Comparison of ENCODE assay signal across 8 cellular contexts in genomic region chr6:36444470-36444869, GRCh38. TPM values are rescaled to one million over a fixed set of nuclear protein-coding genes. Genes with fewer than 3 reads are reported as not detected.
DNase-seq lines count a peak whose midpoint lies in the region; ATAC-seq, FAIRE-seq and TF ChIP-seq lines count a peak whose summit lies in the region.

No MANE protein-coding gene starts in this region.

- H3K4me3 ChIP-seq in AG04450 (ENCODE audit: low read depth, low read length) (peak overlapping the region; percentile 95), IMR-90 (ENCODE audit: insufficient read depth, low read depth, low read length) (peak overlapping the region; percentile 89)

- ATAC-seq in IMR-90 (ENCODE audit: low read depth) (peak; percentile 4), naive B cell (ENCODE audit: low read depth in 2 of 2) (no peak), GM18873 (IDR thresholded peaks at IDR 0.05; ENCODE audit: low FRiP score, unreplicated experiment) (no peak), HG03469 (IDR thresholded peaks at IDR 0.05; ENCODE audit: unreplicated experiment) (no peak)

- H4K8ac ChIP-seq in IMR-90 (ENCODE audit: low read depth in 2 of 2, low read length in 2 of 2), result peak overlapping the region in 1 of 2 experiments; percentile 55; a peak in 1 of 4 replicates

- no peaks in the 10 kb centered on the region for H3K27me3 Mint-ChIP-seq in chondrocyte (ENCODE audit: low read depth)
- no peaks in the 10 kb centered on the region for H3K27me3 Mint-ChIP-seq in naive B cell

- dilution Hi-C loops in IMR-90 (cut with HindIII; ENCODE audit: low sequenced_read_pairs, unreplicated experiment), result no loop called here

- no peak overlapping the region; the same call in 1 of the 2 replicates for H2BK20ac ChIP-seq in IMR-90 (ENCODE audit: low read depth, low read length)

- no peak for TF ChIP-seq CTCF in AG04450 (IDR thresholded peaks at IDR 0.05; ENCODE audit: low read depth, low read length)
- no peak for TF ChIP-seq CTCF in IMR-90 (conservative IDR thresholded peaks at IDR 0.05; ENCODE audit: low read depth, low read length)
- no peak for TF ChIP-seq CTCF in chondrocyte (IDR thresholded peaks at IDR 0.05)

- peaks cover 42% of the 10 kb centered on the region for H3K4me1 Mint-ChIP-seq in chondrocyte (ENCODE audit: low read depth)
- H3K4me1 Mint-ChIP-seq in naive B cell, result peaks cover 22 to 56% (median 44%) of the 10 kb centered on the region in 3 donors

- H3K4me2 ChIP-seq in IMR-90 (ENCODE audit: low read depth, low read length), result peak overlapping the region; percentile 85

- TF ChIP-seq POLR2A in IMR-90 (IDR thresholded peaks at IDR 0.05; ENCODE audit: low read depth, low read length), result peak; percentile 65
- TF ChIP-seq POLR2A in GM12892 (IDR thresholded peaks at IDR 0.05; ENCODE audit: low read depth, low read length), result no peak

- H3K27me3 ChIP-seq in AG04450 (ENCODE audit: control insufficient read depth, insufficient read depth, low read length) (no peaks in the 10 kb centered on the region), IMR-90 (ENCODE audit: control insufficient read depth, insufficient read depth, low read length) (no peaks in the 10 kb centered on the region)

- FAIRE-seq in GM12892 (lab: Jason Lieb, UNC), result no peak

- H4K5ac ChIP-seq in IMR-90 (ENCODE audit: low read depth, low read length), result no peak overlapping the region

- H3K23ac ChIP-seq in IMR-90 (ENCODE audit: low read depth, low read length), result peak overlapping the region; percentile 73

- no peak for TF ChIP-seq RAD21 in IMR-90 (IDR thresholded peaks at IDR 0.05; ENCODE audit: low read length)

- H3K36me3 Mint-ChIP-seq in chondrocyte (ENCODE audit: low read depth) (peaks cover 3% of the 10 kb centered on the region), naive B cell (peaks cover 0 to 7% of the 10 kb centered on the region in 2 donors)

- peak overlapping the region; percentile 96 for H3K9ac ChIP-seq in IMR-90 (ENCODE audit: low read depth, low read length)

- H3K27ac ChIP-seq in AG04450 (ENCODE audit: low read depth, low read length), result peak overlapping the region; percentile 23
- H3K27ac ChIP-seq in IMR-90 (ENCODE audit: insufficient read depth, low read length), result peak overlapping the region; percentile 40; the same call in 1 of the 2 replicates

- POLR2A ChIA-PET in AG04450 (lab: Yijun Ruan, JAX), result interaction anchor here (1.1 kb wide), 1 partner anchor 234 kb away, joined by 4 read pairs; the partner anchor contains the start of gene CDKN1A
- POLR2A ChIA-PET in IMR-90 (lab: Charles Lee; ENCODE audit: unreplicated experiment), result no interaction called here

- DNase-seq in AG04450 (ENCODE audit: low read depth, low spot score) (no peak), IMR-90 (peak; percentile 86), chondrocyte (ENCODE audit: low spot score) (no peak), naive B cell (no peak), GF-D8 (lab: John Stamatoyannopoulos, UW) (no peak), GM12892 (ENCODE audit: insufficient read length) (no peak)

- 0 out of 3 replicates have a peak overlapping the region, but pooled peaks have one; percentile 1 for H2BK15ac ChIP-seq in IMR-90 (ENCODE audit: low read depth, low read length)

- H3K9me3 Mint-ChIP-seq in chondrocyte (ENCODE audit: low read depth) (no peaks in the 10 kb centered on the region), naive B cell (peaks cover 0 to 4% (median 0%) of the 10 kb centered on the region in 7 donors)

- H3K4me3 Mint-ChIP-seq in chondrocyte (ENCODE audit: unreplicated experiment), result peak overlapping the region; percentile 94
- H3K4me3 Mint-ChIP-seq in naive B cell, result peak overlapping the region; percentile 91 to 99 (median 98)

- in situ Hi-C loops in IMR-90 (cut with MboI; ENCODE audit: low sequenced_read_pairs), result no loop called here

- H3K56ac ChIP-seq in IMR-90 (ENCODE audit: extremely low read depth, insufficient read depth, low read length), result peak overlapping the region; percentile 79; the same call in 1 of the 2 replicates

- H3K27ac Mint-ChIP-seq in chondrocyte (ENCODE audit: unreplicated experiment) (peak overlapping the region; percentile 94), naive B cell (peak overlapping the region in 5 of 6 donors; percentile 19 to 95 (median 89))

- H2BK5ac ChIP-seq in IMR-90 (ENCODE audit: low read depth, low read length, poor library complexity, severe bottlenecking), result peak overlapping the region; percentile 95

- peak overlapping the region; percentile 31; the same call in 1 of the 2 replicates for H2AK5ac ChIP-seq in IMR-90 (ENCODE audit: low read depth, low read length)

- peaks cover 27% of the 10 kb centered on the region for H4K20me1 ChIP-seq in IMR-90 (ENCODE audit: insufficient read depth, low read length)

- intact Hi-C loops in IMR-90 (cut with micrococcal nuclease), result no loop called here

- H3K4me1 ChIP-seq in IMR-90 (ENCODE audit: control insufficient read depth, insufficient read depth, low read length), result peaks cover 6% of the 10 kb centered on the region

- H3K4ac ChIP-seq in IMR-90 (ENCODE audit: low read depth, low read length), result peak overlapping the region; percentile 89; the same call in 1 of the 2 replicates

- H3K14ac ChIP-seq in IMR-90 (replicated peaks; ENCODE audit: low read depth, low read length), result peak overlapping the region; percentile 62

- peaks cover 4% of the 10 kb centered on the region for H3K36me3 ChIP-seq in IMR-90 (ENCODE audit: control insufficient read depth, insufficient read depth, low read length)

- peaks cover 0 to 52% of the 10 kb centered on the region in 2 experiments; a peak in 3 of 4 replicates for H3K79me1 ChIP-seq in IMR-90 (ENCODE audit: low read depth in 1 of 2, low read length in 2 of 2)

- CTCF ChIA-PET in AG04450 (lab: Charles Lee) (no interaction called here), IMR-90 (lab: Yijun Ruan, JAX) (interaction anchor here (0.6 kb wide), 1 partner anchor 38 kb away, joined by 6 read pairs; no protein-coding TSS in a partner anchor)

- BruUV-seq in IMR-90 (replicated peaks; lab: Mats Ljungman, UMichigan), result no TSS peak

- H3K9me3 ChIP-seq in AG04450 (ENCODE audit: control insufficient read depth, insufficient read depth, low read length) (peaks cover 4% of the 10 kb centered on the region), IMR-90 (ENCODE audit: control insufficient read depth, insufficient read depth, low read length) (0 out of 2 replicates have a peak, but pooled peaks cover 2% of the 10 kb centered on the region)

- no peak overlapping the region for H2AFZ ChIP-seq in IMR-90 (replicated peaks; ENCODE audit: low read length, poor library complexity)

- WGBS in IMR-90 (ENCODE audit: extremely low coverage in 2 of 2, insufficient read length in 1 of 2), 2 experiments, result no CpG with 5 or more reads among the region's 3 CpGs

- H3K9me1 ChIP-seq in IMR-90 (ENCODE audit: insufficient read depth, low read length), result no peaks in the 10 kb centered on the region; the same call in 1 of the 2 replicates

- no peak overlapping the region; the same call in 1 of the 2 replicates for H3K18ac ChIP-seq in IMR-90 (ENCODE audit: low read depth, low read length)

- peak overlapping the region; percentile 6 for H2AK9ac ChIP-seq in IMR-90 (replicated peaks; ENCODE audit: low read depth, low read length, poor library complexity)

- peak overlapping the region; percentile 12; the same call in 1 of the 2 replicates for H2BK120ac ChIP-seq in IMR-90 (ENCODE audit: low read depth, low read length)

- H4K91ac ChIP-seq in IMR-90 (ENCODE audit: insufficient read depth, low read depth, low read length), result 0 out of 2 replicates have a peak overlapping the region, but pooled peaks have one; percentile 54

TF ChIP-seq in IMR-90, 13 proteins besides CTCF, POLR2A, EP300 and RAD21:
- peak; percentile 73 for TF ChIP-seq MAFK (IDR thresholded peaks at IDR 0.05; ENCODE audit: low read depth, low read length)
- no peak for TF ChIP-seq BHLHE40 (IDR thresholded peaks at IDR 0.05; ENCODE audit: low read depth, low read length)
- TF ChIP-seq USF2 (IDR thresholded peaks at IDR 0.05; ENCODE audit: low read depth, low read length), result no peak
- TF ChIP-seq CEBPB (IDR thresholded peaks at IDR 0.05; ENCODE audit: low read depth, low read length), result peak; percentile 69

RNA-seq across cellular contexts. Expression of gene KCTD20, which starts 1.7 kb away (rescaled TPM):
- polyA plus RNA-seq in AG04450 (2011; rRNA removed), result 77.1 and 93.3 TPM in 2 replicates
- polyA minus RNA-seq in AG04450 (2011; rRNA and poly(A)+ RNA removed), result 68.0 and 87.3 TPM in 2 replicates
- total RNA-seq in IMR-90 (2012; rRNA removed), result 150 TPM in 2 replicates
- 48.5 and 55.4 TPM in 2 replicates for polyA plus RNA-seq in IMR-90 (2012; rRNA removed)
- polyA plus RNA-seq in IMR-90 (2012; cell fraction: cytosol; rRNA removed), result 19.9 and 24.2 TPM in 2 replicates
- 7.4 and 32.8 TPM in 2 replicates for polyA plus RNA-seq in IMR-90 (2012; cell fraction: nucleus; rRNA removed; ENCODE audit: low replicate concordance)
- total RNA-seq in chondrocyte, result 76.0 to 92.4 TPM (median 89.1 TPM) in 3 replicates
- polyA plus RNA-seq in naive B cell (ENCODE audit: low read depth in 6 of 6), result 10 to 100 TPM; 44.3 to 57.7 (median 52.0) TPM
- polyA plus RNA-seq in GM12892 (2012; ENCODE audit: missing spikeins), result 50.1 TPM

RNA-seq across cellular contexts. Expression of gene PXT1, which starts 1.8 kb away (rescaled TPM):
- not detected in 2 replicates for polyA plus RNA-seq in AG04450 (2011; rRNA removed)
- polyA minus RNA-seq in AG04450 (2011; rRNA and poly(A)+ RNA removed), result not detected in 2 replicates
- total RNA-seq in IMR-90 (2012; rRNA removed), result not detected in 2 replicates
- not detected in 2 replicates for polyA plus RNA-seq in IMR-90 (2012; rRNA removed)
- not detected in 2 replicates for polyA plus RNA-seq in IMR-90 (2012; cell fraction: cytosol; rRNA removed)
- 0.04 TPM in 1 of 2 replicates, not detected in the other for polyA plus RNA-seq in IMR-90 (2012; cell fraction: nucleus; rRNA removed; ENCODE audit: low replicate concordance)
- not detected in 3 replicates for total RNA-seq in chondrocyte
- not detected for polyA plus RNA-seq in naive B cell (ENCODE audit: low read depth in 6 of 6)
- polyA plus RNA-seq in GM12892 (2012; ENCODE audit: missing spikeins), result 0.98 TPM

RNA-seq across cellular contexts. Expression of gene ETV7, which starts 57.0 kb away (rescaled TPM):
- polyA plus RNA-seq in AG04450 (2011; rRNA removed) (0.41 and 0.81 TPM in 2 replicates), IMR-90 (2012; rRNA removed) (0.17 and 0.19 TPM in 2 replicates), naive B cell (ENCODE audit: low read depth in 6 of 6) (not detected)
- polyA minus RNA-seq in AG04450 (2011; rRNA and poly(A)+ RNA removed), result 0.56 and 0.78 TPM in 2 replicates
- total RNA-seq in IMR-90 (2012; rRNA removed) (under 0.01 and 0.18 TPM in 2 replicates), chondrocyte (not detected in 3 replicates)
- polyA plus RNA-seq in IMR-90 (2012; cell fraction: cytosol; rRNA removed), result 0.14 and 0.22 TPM in 2 replicates
- 0.16 and 0.19 TPM in 2 replicates for polyA plus RNA-seq in IMR-90 (2012; cell fraction: nucleus; rRNA removed; ENCODE audit: low replicate concordance)
- 2.9 TPM for polyA plus RNA-seq in GM12892 (2012; ENCODE audit: missing spikeins)
